ENCODE assay signal across 23 cellular contexts in genomic region chr17:29253037-29253436, GRCh38. TPM values are rescaled to one million over a fixed set of nuclear protein-coding genes. Genes with fewer than 3 reads are reported as not detected.
"Had no signal": no experiment of that assay in that cellular context is flagged by ENCODE, and none has a peak within 500 bp of the region (broad histone marks: within the 10 kb centered on the region; RNA-seq: fewer than 3 reads in every experiment).

No MANE protein-coding gene starts in this region.

- H3K9me3 Mint-ChIP-seq: activated naive CD8-positive, alpha-beta T cell treated with anti-CD3 and anti-CD28 coated beads, Interleukin-2, amount 50 U/mL, for 24 hours; effector memory CD8-positive, alpha-beta T cell; naive thymus-derived CD4-positive, alpha-beta T cell; T-cell had no signal

- H3K27ac ChIP-seq: gastroesophageal sphincter, neutrophil, parathyroid adenoma, sigmoid colon, spleen, thyroid gland had no signal

- DNase-seq: activated CD4-positive, alpha-beta T cell treated with anti-CD3 and anti-CD28 coated beads, Interleukin-2, amount 50 U/mL, for 4 hours; activated naive CD4-positive, alpha-beta T cell; activated naive CD8-positive, alpha-beta T cell treated with anti-CD3 and anti-CD28 coated beads, Interleukin-2, amount 50 U/mL, for 24 hours; dermis blood vessel endothelial cell; effector memory CD8-positive, alpha-beta T cell; naive thymus-derived CD4-positive, alpha-beta T cell; sigmoid colon; spleen; stimulated activated CD4-positive, alpha-beta T cell treated with anti-CD3 and anti-CD28 coated beads, Interleukin-1b, Interleukin-23, amount 100 ng/mL, for 48 hours; T-cell; T1000; thyroid gland had no signal

- H3K27me3 ChIP-seq: gastroesophageal sphincter, neutrophil, sigmoid colon, spleen, thyroid gland had no signal

- H3K9me3 ChIP-seq: gastroesophageal sphincter, neutrophil, sigmoid colon, spleen, thyroid gland had no signal

- H3K79me2 ChIP-seq: parathyroid adenoma had no signal

- H3K36me3 ChIP-seq: sigmoid colon, thyroid gland had no signal

- H2AFZ ChIP-seq: parathyroid adenoma had no signal

- H3K4me3 Mint-ChIP-seq: activated naive CD8-positive, alpha-beta T cell treated with anti-CD3 and anti-CD28 coated beads, Interleukin-2, amount 50 U/mL, for 24 hours; effector memory CD8-positive, alpha-beta T cell; naive thymus-derived CD4-positive, alpha-beta T cell; T-cell had no signal

- H3K9ac ChIP-seq: parathyroid adenoma had no signal

- H3K27ac Mint-ChIP-seq: activated naive CD8-positive, alpha-beta T cell treated with anti-CD3 and anti-CD28 coated beads, Interleukin-2, amount 50 U/mL, for 24 hours had no signal

- H3K27me3 Mint-ChIP-seq: activated naive CD8-positive, alpha-beta T cell treated with anti-CD3 and anti-CD28 coated beads, Interleukin-2, amount 50 U/mL, for 24 hours; effector memory CD8-positive, alpha-beta T cell; naive thymus-derived CD4-positive, alpha-beta T cell; T-cell had no signal

- ATAC-seq: activated CD4-positive, CD25-positive, alpha-beta regulatory T cell treated with anti-CD3 and anti-CD28 coated beads, Interleukin-2, amount 50 U/mL, for 24 hours; activated naive CD8-positive, alpha-beta T cell treated with anti-CD3 and anti-CD28 coated beads, Interleukin-2, amount 50 U/mL, for 24 hours; effector memory CD8-positive, alpha-beta T cell; naive thymus-derived CD4-positive, alpha-beta T cell; T-cell had no signal

- H3K4me3 ChIP-seq: gastroesophageal sphincter, sigmoid colon, spleen, thyroid gland had no signal

RNA-seq across cellular contexts. Expression of gene CRYBA1, which starts 6.4 kb away (rescaled TPM):
- total RNA-seq: astrocyte; bronchial epithelial cell; chondrocyte; dermis blood vessel endothelial cell; gastroesophageal sphincter; left lobe of liver; lung microvascular endothelial cell; mononuclear cell; naive thymus-derived CD4-positive, alpha-beta T cell; sigmoid colon; spleen; T-cell; thyroid gland had no signal
- polyA plus RNA-seq: keratinocyte; naive thymus-derived CD4-positive, alpha-beta T cell; sigmoid colon; spleen had no signal
